Comparison of ENCODE assay signal across 17 cellular contexts in the genomic region with DNA sequence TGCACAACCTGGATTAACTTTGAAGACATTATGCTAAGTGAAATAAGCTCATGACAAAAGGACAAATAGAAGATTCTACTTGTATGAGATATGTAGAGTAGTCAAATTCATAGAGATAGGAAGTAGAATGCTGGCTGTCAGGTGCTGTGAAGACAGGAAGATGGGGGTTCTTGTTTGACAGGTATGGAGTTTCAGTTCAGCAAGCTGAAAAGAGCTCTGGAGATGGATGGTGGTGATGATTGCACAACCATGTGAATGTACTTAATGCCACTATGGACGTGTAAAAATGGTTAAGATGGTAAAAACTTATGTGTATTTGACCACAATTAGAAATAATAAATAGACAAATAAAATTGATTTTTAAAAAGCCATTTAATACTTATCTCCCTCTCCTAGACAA.
DNase-seq lines count a peak whose midpoint lies in the region; ATAC-seq and TF ChIP-seq lines count a peak whose summit lies in the region.
"Had no signal": no experiment of that assay in that cellular context is flagged by ENCODE, and none has a peak within 500 bp of the region (broad histone marks: within the 10 kb centered on the region; RNA-seq: fewer than 3 reads in every experiment).

No MANE protein-coding gene starts in this region.

- H3K9me3 ChIP-seq in OCI-LY3 (ENCODE audit: insufficient read depth, low read length), result no peaks in the 10 kb centered on the region
- no peaks in the 10 kb centered on the region for H3K9me3 ChIP-seq in neural progenitor cell (ENCODE audit: low read depth)
- H3K9me3 ChIP-seq: body of pancreas, psoas muscle, suprapubic skin had no signal

- H3K4me1 Mint-ChIP-seq in neural progenitor cell, result no peaks in the 10 kb centered on the region
- H3K4me1 Mint-ChIP-seq: H9 had no signal

- H3K4me3 Mint-ChIP-seq in neural progenitor cell, result no peak overlapping the region
- H3K4me3 Mint-ChIP-seq: H9; naive thymus-derived CD8-positive, alpha-beta T cell had no signal

- H3K4me3 ChIP-seq in OCI-LY3 (ENCODE audit: low read length), result peak overlapping the region; percentile 27
- no peak overlapping the region for H3K4me3 ChIP-seq in neural progenitor cell
- H3K4me3 ChIP-seq: body of pancreas, psoas muscle, suprapubic skin had no signal

- peak overlapping the region; percentile 80 for H3K27ac ChIP-seq in OCI-LY3 (ENCODE audit: low read length)
- H3K27ac ChIP-seq in caudate nucleus (ENCODE audit: low read depth, low read length), result no peak overlapping the region
- no peak overlapping the region for H3K27ac ChIP-seq in neural progenitor cell
- H3K27ac ChIP-seq: body of pancreas, psoas muscle, suprapubic skin had no signal

- H4K20me1 ChIP-seq in OCI-LY3 (ENCODE audit: insufficient read depth, low read length), result no peaks in the 10 kb centered on the region
- no peaks in the 10 kb centered on the region for H4K20me1 ChIP-seq in neural progenitor cell (ENCODE audit: low read depth)

- ATAC-seq in GM18517 (IDR thresholded peaks at IDR 0.05; ENCODE audit: unreplicated experiment), result peak; percentile 64
- ATAC-seq in GM21360 (IDR thresholded peaks at IDR 0.05; ENCODE audit: unreplicated experiment), result peak; percentile 42
- ATAC-seq in HG02943 (IDR thresholded peaks at IDR 0.05; ENCODE audit: low read depth, unreplicated experiment), result peak; percentile 55
- ATAC-seq: body of pancreas; left ventricle myocardium superior; naive thymus-derived CD8-positive, alpha-beta T cell; Panc1; psoas muscle had no signal

- H3K27me3 ChIP-seq in OCI-LY3 (ENCODE audit: low read depth, low read length) (peaks cover 4% of the 10 kb centered on the region; the same call in 1 of the 2 replicates), neural progenitor cell (no peaks in the 10 kb centered on the region)
- H3K27me3 ChIP-seq: body of pancreas, suprapubic skin had no signal

- H3K36me3 Mint-ChIP-seq in neural progenitor cell, result no peaks in the 10 kb centered on the region
- H3K36me3 Mint-ChIP-seq: naive thymus-derived CD8-positive, alpha-beta T cell had no signal

- H3K9ac ChIP-seq in OCI-LY3 (ENCODE audit: low read length) (peak overlapping the region; percentile 33; the same call in 1 of the 2 replicates), neural progenitor cell (no peak overlapping the region)

- H3K4me1 ChIP-seq in OCI-LY3 (ENCODE audit: low read length), result peaks cover 37% of the 10 kb centered on the region
- no peaks in the 10 kb centered on the region for H3K4me1 ChIP-seq in neural progenitor cell
- H3K4me1 ChIP-seq: body of pancreas, psoas muscle, suprapubic skin had no signal

- H3K27ac Mint-ChIP-seq in neural progenitor cell, result no peak overlapping the region
- H3K27ac Mint-ChIP-seq: H9; naive thymus-derived CD8-positive, alpha-beta T cell had no signal

- DNase-seq in stimulated activated CD4-positive, alpha-beta T cell treated with anti-CD3 and anti-CD28 coated beads, Interleukin-4, amount 100 ng/mL, for 4 hours, result no peak
- DNase-seq in caudate nucleus (lab: John Stamatoyannopoulos, UW) (no peak), neural progenitor cell (ENCODE audit: low spot score) (no peak)
- no peak for DNase-seq in central memory CD4-positive, alpha-beta T cell
- DNase-seq: activated CD8-positive, alpha-beta memory T cell treated with anti-CD3 and anti-CD28 coated beads, Interleukin-2, amount 50 U/mL, for 4 hours; body of pancreas; H9; left ventricle myocardium superior; naive thymus-derived CD8-positive, alpha-beta T cell; NCI-H146; psoas muscle had no signal

- H3K27me3 Mint-ChIP-seq in neural progenitor cell (ENCODE audit: insufficient read depth, low read depth), result no peaks in the 10 kb centered on the region

- H3K79me2 ChIP-seq in OCI-LY3 (ENCODE audit: low read length) (no peaks in the 10 kb centered on the region), neural progenitor cell (ENCODE audit: low read depth) (no peaks in the 10 kb centered on the region)

- TF ChIP-seq CTCF in OCI-LY3 (IDR thresholded peaks at IDR 0.05; ENCODE audit: low read depth, low read length) (no peak), neural progenitor cell (IDR thresholded peaks at IDR 0.05) (no peak)

- H3K36me3 ChIP-seq in OCI-LY3 (replicated peaks; ENCODE audit: low read depth, low read length) (no peaks in the 10 kb centered on the region), neural progenitor cell (no peaks in the 10 kb centered on the region)
- H3K36me3 ChIP-seq: suprapubic skin had no signal

- H3K9me3 Mint-ChIP-seq in neural progenitor cell, result no peaks in the 10 kb centered on the region
- H3K9me3 Mint-ChIP-seq: H9; naive thymus-derived CD8-positive, alpha-beta T cell had no signal

- H3K4me2 ChIP-seq in OCI-LY3 (ENCODE audit: low read length) (peak overlapping the region; percentile 63), neural progenitor cell (no peak overlapping the region)

- no peaks in the 10 kb centered on the region for H3F3A ChIP-seq in neural progenitor cell (ENCODE audit: low read depth)

- H2AFZ ChIP-seq in OCI-LY3 (ENCODE audit: low read depth, low read length) (no peak overlapping the region), neural progenitor cell (replicated peaks) (no peak overlapping the region)
